Comparison of ENCODE assay signal across 10 cellular contexts in the genomic region with DNA sequence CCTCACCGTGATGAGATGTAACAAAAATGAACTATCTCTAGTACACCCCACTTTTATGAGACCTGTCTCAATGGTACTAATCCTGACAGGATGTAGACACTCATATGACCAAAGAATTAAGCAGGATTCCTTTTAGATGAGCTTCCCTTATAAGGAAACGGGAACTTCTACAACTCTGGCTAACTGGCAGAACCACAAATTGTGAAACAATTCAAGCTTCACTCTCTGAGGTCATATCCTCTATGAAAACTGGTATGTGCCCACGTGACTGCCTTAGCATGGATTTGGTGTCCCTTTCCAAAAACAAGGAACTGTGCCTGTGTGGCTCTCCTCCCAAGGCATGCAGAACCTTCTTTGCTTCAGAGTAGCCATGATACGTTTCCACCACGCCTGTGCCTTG. TPM values are rescaled to one million over a fixed set of nuclear protein-coding genes. Genes with fewer than 3 reads are reported as not detected.
DNase-seq lines count a peak whose midpoint lies in the region; ATAC-seq, FAIRE-seq and TF ChIP-seq lines count a peak whose summit lies in the region.
"Had no signal": no experiment of that assay in that cellular context is flagged by ENCODE, and none has a peak within 500 bp of the region (broad histone marks: within the 10 kb centered on the region; RNA-seq: fewer than 3 reads in every experiment).

No MANE protein-coding gene starts in this region.

- no peak for FAIRE-seq in kidney (lab: Jason Lieb, UNC)

- H3K9ac ChIP-seq in kidney (ENCODE audit: low read length in 2 of 2): no peak overlapping the region

- TF ChIP-seq CTCF in brain microvascular endothelial cell (IDR thresholded peaks at IDR 0.05; ENCODE audit: low read depth, low read length, missing control alignments): no peak
- no peak for TF ChIP-seq CTCF in left lung (IDR thresholded peaks at IDR 0.05)
- no peak for TF ChIP-seq CTCF in vagina (IDR thresholded peaks at IDR 0.05)
- TF ChIP-seq CTCF in kidney (IDR thresholded peaks at IDR 0.05; ENCODE audit: borderline replicate concordance, extremely low read depth, insufficient read depth): no peak

- H3K4me3 ChIP-seq in brain microvascular endothelial cell (ENCODE audit: low read depth, low read length) (no peak overlapping the region), left lung (no peak overlapping the region), vagina (no peak overlapping the region), kidney (ENCODE audit: low read length in 2 of 2) (no peak overlapping the region)

- in situ Hi-C loops in brain microvascular endothelial cell (cut with HindIII; ENCODE audit: low pct_ligation_motif_present, low sequenced_read_pairs): no loop called here

- H3K36me3 ChIP-seq in brain microvascular endothelial cell (replicated peaks): peaks cover 4% of the 10 kb centered on the region
- peaks cover 0 to 24% of the 10 kb centered on the region in 2 donors for H3K36me3 ChIP-seq in left lung
- H3K36me3 ChIP-seq in vagina: peaks cover 0 to 7% of the 10 kb centered on the region in 2 donors
- no peaks in the 10 kb centered on the region for H3K36me3 ChIP-seq in kidney (ENCODE audit: control insufficient read depth in 1 of 2, insufficient read depth in 2 of 2, low read length in 2 of 2)

- no peak for DNase-seq in Right ventricle myocardium inferior (ENCODE audit: missing footprints)
- DNase-seq in cardiac septum (ENCODE audit: low spot score): no peak
- DNase-seq in brain microvascular endothelial cell: peak; percentile 69
- peak in 1 of 2 donors; percentile 69 for DNase-seq in left lung
- no peak for DNase-seq in vagina (ENCODE audit: extremely low spot score in 2 of 2)
- no peak for DNase-seq in kidney
- DNase-seq in stimulated activated CD4-positive, alpha-beta T cell treated with anti-CD3 and anti-CD28 coated beads, Interleukin-12 subunit alpha, Interleukin-12 subunit beta, amount 100 ng/mL, for 4 hours: no peak
- DNase-seq: CD8-positive, alpha-beta memory T cell; stimulated activated CD4-positive, alpha-beta T cell treated with anti-CD3 and anti-CD28 coated beads, Interleukin-15, amount 100 ng/mL, for 24 hours had no signal

- intact Hi-C loops in Right ventricle myocardium inferior (cut with DNase I): no loop called here
- intact Hi-C loops in cardiac septum (cut with DNase I): loop anchor here (5.0 kb wide), 1 partner anchor 236 kb away; no protein-coding TSS in a partner anchor
- intact Hi-C loops in left lung (cut with DNase I): no loop called here
- intact Hi-C loops in vagina (cut with DNase I): loop anchor here (5.0 kb wide), 1 partner anchor 231 kb away; no protein-coding TSS in a partner anchor
- intact Hi-C loops in kidney (cut with DNase I): no loop called here

- H3K27ac ChIP-seq in brain microvascular endothelial cell (peak overlapping the region; percentile 81), left lung (peak overlapping the region in 1 of 2 donors; percentile 82), vagina (peak overlapping the region; percentile 60), kidney (ENCODE audit: low read depth in 2 of 2, low read length in 2 of 2) (no peak overlapping the region)

- TF ChIP-seq POLR2A in vagina (IDR thresholded peaks at IDR 0.05): no peak

- no peaks in the 10 kb centered on the region for H3K27me3 ChIP-seq in brain microvascular endothelial cell (replicated peaks)
- no peaks in the 10 kb centered on the region for H3K27me3 ChIP-seq in left lung
- H3K27me3 ChIP-seq in vagina: no peaks in the 10 kb centered on the region

- H3K9me3 ChIP-seq in left lung (peaks cover 0 to 2% of the 10 kb centered on the region in 2 donors), vagina (no peaks in the 10 kb centered on the region), kidney (ENCODE audit: control insufficient read depth in 1 of 2, low read length in 2 of 2) (no peaks in the 10 kb centered on the region)

- H3K4me1 ChIP-seq in left lung: peaks cover 14 to 45% of the 10 kb centered on the region in 2 donors
- peaks cover 49% of the 10 kb centered on the region for H3K4me1 ChIP-seq in vagina
- peaks cover 4 to 7% of the 10 kb centered on the region in 2 donors for H3K4me1 ChIP-seq in kidney (ENCODE audit: control insufficient read depth in 1 of 2, insufficient read depth in 1 of 2, low read depth in 1 of 2, low read length in 2 of 2)

- ATAC-seq in Right ventricle myocardium inferior: peak; percentile 23
- ATAC-seq in left lung: peak; percentile 33
- no peak for ATAC-seq in GM21381 (IDR thresholded peaks at IDR 0.05; ENCODE audit: unreplicated experiment)

RNA-seq across cellular contexts. Expression of a gene that starts 14.1 kb away (rescaled TPM):
- 10.9 TPM for total RNA-seq in Right ventricle myocardium inferior
- 6.7 TPM for total RNA-seq in cardiac septum
- total RNA-seq in left lung: 1 to 10 TPM; 1.2 to 1.9 TPM
- 6.6 TPM for total RNA-seq in vagina
- total RNA-seq in kidney: 7.1 TPM
- 3.7 TPM for polyA plus RNA-seq in kidney (ENCODE audit: insufficient read depth, low read depth, low replicate concordance)

RNA-seq across cellular contexts. Expression of a gene that starts 21.3 kb away (rescaled TPM):
- total RNA-seq in Right ventricle myocardium inferior: 70.1 TPM
- 24.9 TPM for total RNA-seq in cardiac septum
- total RNA-seq in left lung: 10 to 100 TPM; 19.6 to 24.5 TPM
- 18.9 TPM for total RNA-seq in vagina
- total RNA-seq in kidney: 21.3 TPM
- polyA plus RNA-seq in kidney (ENCODE audit: insufficient read depth, low read depth, low replicate concordance): 40.1 TPM

RNA-seq across cellular contexts. Expression of a gene that starts 32.4 kb away (rescaled TPM):
- total RNA-seq in Right ventricle myocardium inferior (79.4 TPM), cardiac septum (49.2 TPM), left lung (10 to 100 TPM; 53.3 to 59.6 TPM), vagina (36.8 TPM), kidney (72.4 TPM)
- 25.7 TPM for polyA plus RNA-seq in kidney (ENCODE audit: insufficient read depth, low read depth, low replicate concordance)

Comparison
In these comparisons a context has a peak if more than half of its experiments do, and no peak if none do; other contexts are left out.
1. intact Hi-C loops: an anchor here in cardiac septum (5.0 kb wide) and vagina (5.0 kb wide); none called in Right ventricle myocardium inferior, left lung and kidney.
2. H3K27ac ChIP-seq: peak in brain microvascular endothelial cell (single experiment) and vagina (single experiment); none in kidney (0 of 2).